7 cellular contexts compared by ENCODE assay signal in genomic region chrX:1249101-1249887, GRCh38. TPM values are rescaled to one million over a fixed set of nuclear protein-coding genes. Genes with fewer than 3 reads are reported as not detected.
A peak's percentile ranks its signal among the peaks of the same experiment; 100 is the strongest.
DNase-seq lines count a peak whose midpoint lies in the region; ATAC-seq, FAIRE-seq and TF ChIP-seq lines count a peak whose summit lies in the region.

No MANE protein-coding gene starts in this region.

- H3K27ac ChIP-seq in heart left ventricle, result peak overlapping the region in 11 of 12 donors; percentile 0 to 89 (median 52)
- H3K27ac ChIP-seq in psoas muscle, result peak overlapping the region; percentile 16

- H3K4me3 ChIP-seq in heart left ventricle, result peak overlapping the region in 9 of 12 donors; percentile 4 to 40 (median 22)
- no peak overlapping the region for H3K4me3 ChIP-seq in psoas muscle

- no peak for TF ChIP-seq POLR2A in heart left ventricle (IDR thresholded peaks at IDR 0.05)

- TF ChIP-seq CTCF in heart left ventricle (IDR thresholded peaks at IDR 0.05), result no peak
- no peak for TF ChIP-seq CTCF in psoas muscle (IDR thresholded peaks at IDR 0.05)

- H3K36me3 ChIP-seq in heart left ventricle (no peaks in the 10 kb centered on the region), psoas muscle (ENCODE audit: insufficient read depth in 1 of 2, low read depth in 1 of 2) (no peaks in the 10 kb centered on the region)

- peak; percentile 74 for DNase-seq in activated CD8-positive, alpha-beta memory T cell treated with anti-CD3 and anti-CD28 coated beads, Interleukin-2, amount 50 U/mL, for 48 hours
- DNase-seq in heart left ventricle (peak; percentile 64 to 75 (median 69)), psoas muscle (peak; percentile 31 to 73), cerebellum (ENCODE audit: low spot score) (no peak), NCI-H2171 (lab: John Stamatoyannopoulos, UW) (no peak), RCC 7860 (ENCODE audit: low spot score) (no peak)

- ATAC-seq in HG03095 (IDR thresholded peaks at IDR 0.05; ENCODE audit: unreplicated experiment) (peak; percentile 46), heart left ventricle (peak; percentile 58 to 87 (median 80)), psoas muscle (peak in 3 of 4 donors; percentile 28 to 51 (median 40))

- H3K9me3 ChIP-seq in heart left ventricle (no peaks in the 10 kb centered on the region), psoas muscle (no peaks in the 10 kb centered on the region)

- no peak for FAIRE-seq in RCC 7860 (lab: Jason Lieb, UNC)

- intact Hi-C loops in heart left ventricle (cut with DNase I), result loop anchor here in 1 of 10 donors (10.0 kb wide), 1 partner anchor 146 kb away; the partner anchor contains the start of gene SLC25A6
- intact Hi-C loops in psoas muscle (cut with DNase I), result no loop called here

- whole genome bisulfite sequencing in heart left ventricle, 4 donors, result 1 to 3% (median 2%) methylated on average over 13 to 22 of the region's 22 CpGs
- WGBS in psoas muscle, 3 donors, result 2 to 3% (median 2%) methylated on average over 22 of the region's 22 CpGs

- H3K27me3 ChIP-seq in heart left ventricle (peaks cover 0 to 12% (median 0%) of the 10 kb centered on the region in 9 donors), psoas muscle (ENCODE audit: insufficient read depth in 3 of 3, low read length in 2 of 3) (peaks cover 0 to 11% (median 1%) of the 10 kb centered on the region in 3 donors)

- H3K4me1 ChIP-seq in heart left ventricle (peaks cover 0 to 18% (median 12%) of the 10 kb centered on the region in 12 donors), psoas muscle (no peaks in the 10 kb centered on the region)

RNA-seq across cellular contexts. Expression of gene CSF2RA, which starts 19.3 kb away (rescaled TPM):
- total RNA-seq in heart left ventricle, result 10 to 100 TPM in 2 of 9 donors, 1 to 10 TPM in 5, under 1 TPM in 2; 0.49 to 17.1 (median 1.8) TPM
- polyA plus RNA-seq in heart left ventricle, result 1 to 10 TPM; 1.0 to 1.4 TPM
- total RNA-seq in psoas muscle, result 1 to 10 TPM in 2 of 4 donors, under 1 TPM in 2; 0.95 to 2.0 (median 1.1) TPM
- polyA plus RNA-seq in psoas muscle, result under 1 TPM; 0.48 to 0.74 (median 0.49) TPM
- total RNA-seq in cerebellum, result 4.0 TPM

RNA-seq across cellular contexts. Expression of gene CRLF2, which starts 36.8 kb away (rescaled TPM):
- total RNA-seq in heart left ventricle (under 1 TPM in 2 of 9 donors, not detected in 7; 0.19 to 0.20 TPM), psoas muscle (under 1 TPM in 1 of 4 donors, not detected in 3; 0.15 TPM), cerebellum (not detected)
- polyA plus RNA-seq in heart left ventricle (not detected), psoas muscle (under 1 TPM in 1 of 3 donors, not detected in 2; 0.13 TPM)

Comparison
In these comparisons a context has a peak if more than half of its experiments do, and no peak if none do; other contexts are left out.
1. DNase-seq: peak in activated CD8-positive, alpha-beta memory T cell treated with anti-CD3 and anti-CD28 coated beads, Interleukin-2, amount 50 U/mL, for 48 hours (single experiment), heart left ventricle (5 of 5) and psoas muscle (2 of 2); none in cerebellum (single experiment), NCI-H2171 (single experiment) and RCC 7860 (single experiment).
2. Peak in every context shown above with its lines, with median percentiles within 50 percentile points of each other: ATAC-seq.